13 cellular contexts compared by ENCODE assay signal in genomic region chr7:114310344-114311118, GRCh38.
DNase-seq lines count a peak whose midpoint lies in the region; ATAC-seq and TF ChIP-seq lines count a peak whose summit lies in the region.
"Had no signal": no experiment of that assay in that cellular context is flagged by ENCODE, and none has a peak within 500 bp of the region (broad histone marks: within the 10 kb centered on the region; RNA-seq: fewer than 3 reads in every experiment).

No MANE protein-coding gene starts in this region.

- H3K36me3 ChIP-seq in Panc1 (ENCODE audit: control insufficient read depth, insufficient read depth, low read length) (no peaks in the 10 kb centered on the region), lung (ENCODE audit: control insufficient read depth in 2 of 2, insufficient read depth in 2 of 2, low read length in 2 of 2) (no peaks in the 10 kb centered on the region)
- H3K36me3 ChIP-seq: tibial artery had no signal

- in situ Hi-C loops in Panc1 (cut with HindIII; ENCODE audit: low pct_unique_long_range_greater_than_20kb, low sequenced_read_pairs), result no loop called here

- intact Hi-C loops in Panc1 (cut with micrococcal nuclease; ENCODE audit: unreplicated experiment), result no loop called here

- 64 to 77% methylated on average over 7 of the region's 7 CpGs for WGBS in lung, 2 donors

- H3K9me3 Mint-ChIP-seq in effector memory CD8-positive, alpha-beta T cell, result peaks cover 0 to 5% of the 10 kb centered on the region in 2 donors
- H3K9me3 Mint-ChIP-seq: H9 had no signal

- no peaks in the 10 kb centered on the region for H3K36me3 Mint-ChIP-seq in effector memory CD8-positive, alpha-beta T cell (ENCODE audit: insufficient read depth)

- H3K27me3 ChIP-seq in Panc1 (ENCODE audit: control insufficient read depth, insufficient read depth, low read length), result no peaks in the 10 kb centered on the region
- no peaks in the 10 kb centered on the region for H3K27me3 ChIP-seq in lung (ENCODE audit: control insufficient read depth, insufficient read depth)
- H3K27me3 ChIP-seq: tibial artery had no signal

- no peak overlapping the region for H3K27ac ChIP-seq in Panc1 (ENCODE audit: low read length)
- H3K27ac ChIP-seq in lung (ENCODE audit: low read depth in 1 of 2, low read length in 1 of 2), result no peak overlapping the region
- H3K27ac ChIP-seq: tibial artery had no signal

- TF ChIP-seq CTCF in LNCaP clone FGC (IDR thresholded peaks at IDR 0.05; ENCODE audit: control insufficient read depth, extremely low read depth, insufficient read depth) (peak; percentile 46), Panc1 (IDR thresholded peaks at IDR 0.05) (peak; percentile 7; the same call in 1 of the 2 replicates), lung (IDR thresholded peaks at IDR 0.05; ENCODE audit: control extremely low read depth, extremely low read depth) (no peak)

- ATAC-seq in Panc1, result no peak
- peak; percentile 23 for ATAC-seq in lung (ENCODE audit: insufficient read depth, low FRiP score)
- ATAC-seq in effector memory CD8-positive, alpha-beta T cell (replicated peaks), result no peak
- ATAC-seq: HepG2 had no signal

- no TSS peak for BruUV-seq in Panc1 (replicated peaks; lab: Mats Ljungman, UMichigan)

- H3K27ac Mint-ChIP-seq in effector memory CD8-positive, alpha-beta T cell, result no peak overlapping the region

- H3K4me3 Mint-ChIP-seq in effector memory CD8-positive, alpha-beta T cell, result no peak overlapping the region
- H3K4me3 Mint-ChIP-seq: H9 had no signal

- no peaks in the 10 kb centered on the region for H3K4me1 Mint-ChIP-seq in effector memory CD8-positive, alpha-beta T cell (ENCODE audit: low read depth in 2 of 2)

- H3K4me3 ChIP-seq in LNCaP clone FGC (ENCODE audit: low read depth, low read length), result no peak overlapping the region
- H3K4me3 ChIP-seq in Panc1 (ENCODE audit: low read depth in 2 of 2, low read length in 2 of 2), result no peak overlapping the region
- no peak overlapping the region for H3K4me3 ChIP-seq in lung
- H3K4me3 ChIP-seq: tibial artery had no signal

- CTCF ChIA-PET in Panc1 (lab: Charles Lee), result interaction anchor here (0.6 kb wide), 2 partner anchors 19 to 1432 kb away, joined by 4 to 5 read pairs; no protein-coding TSS in a partner anchor

- H3K9me3 ChIP-seq in Panc1 (ENCODE audit: control insufficient read depth, insufficient read depth, low read depth, low read length) (no peaks in the 10 kb centered on the region), lung (ENCODE audit: control insufficient read depth in 2 of 2, insufficient read depth in 1 of 2, low read length in 1 of 2) (no peaks in the 10 kb centered on the region)
- H3K9me3 ChIP-seq: tibial artery had no signal

- peak; percentile 4 for DNase-seq in DMS79 (lab: John Stamatoyannopoulos, UW)
- no peak for DNase-seq in LNCaP clone FGC (ENCODE audit: low read depth)
- no peak for DNase-seq in Panc1 (ENCODE audit: low read depth, low spot score)
- no peak for DNase-seq in lung (ENCODE audit: low spot score)
- DNase-seq in GF-D8 (lab: John Stamatoyannopoulos, UW), result no peak
- DNase-seq in middle frontal gyrus (ENCODE audit: extremely low spot score, low spot score), result no peak
- no peak for DNase-seq in NOMO-1 treated with DMSO at 0.1 percent for 48 hours (lab: John Stamatoyannopoulos, UW; ENCODE audit: unreplicated experiment)
- no peak for DNase-seq in effector memory CD8-positive, alpha-beta T cell
- DNase-seq: activated naive CD4-positive, alpha-beta T cell treated with anti-CD3 and anti-CD28 coated beads, Interleukin-2, amount 50 U/mL, for 16 hours; H9; SIG-M5; tibial artery had no signal

- no peaks in the 10 kb centered on the region for H3K27me3 Mint-ChIP-seq in effector memory CD8-positive, alpha-beta T cell

- H3K4me1 ChIP-seq in Panc1 (ENCODE audit: control insufficient read depth, insufficient read depth, low read length) (no peaks in the 10 kb centered on the region), lung (ENCODE audit: control insufficient read depth in 2 of 2, insufficient read depth in 2 of 2, low read length in 2 of 2) (peaks cover 0 to 1% of the 10 kb centered on the region in 2 donors)
- H3K4me1 ChIP-seq: tibial artery had no signal

- POLR2A ChIA-PET in Panc1 (lab: Charles Lee), result interaction anchor here (1.0 kb wide), 1 partner anchor 116 kb away, joined by 3 read pairs; no protein-coding TSS in a partner anchor
